Comparison of ENCODE assay signal across 8 cellular contexts in genomic region chr19:19900124-19900523, GRCh38. TPM values are rescaled to one million over a fixed set of nuclear protein-coding genes. Genes with fewer than 3 reads are reported as not detected.
DNase-seq lines count a peak whose midpoint lies in the region; ATAC-seq lines count a peak whose summit lies in the region.

No MANE protein-coding gene starts in this region.

- no peak for DNase-seq in activated T-helper 1 cell treated with anti-CD3 and anti-CD28 coated beads, Interleukin-12 subunit alpha, Interleukin-12 subunit beta, Interleukin-2, Interleukin-4 antibody, amounts not matched to agents 30 ng/mL and 10 ng/mL and 1 ng/mL, durations not matched to agents 14 hours and 24 hours and 36 hours (ENCODE audit: low spot score)
- DNase-seq in stimulated activated effector memory CD8-positive, alpha-beta T cell treated with anti-CD3 and anti-CD28 coated beads, Interleukin-12 subunit alpha, Interleukin-12 subunit beta, amount 100 ng/mL, for 72 hours (ENCODE audit: low spot score in 2 of 2): no peak
- DNase-seq in hypothalamus (lab: John Stamatoyannopoulos, UW): no peak
- DNase-seq in stimulated activated CD4-positive, alpha-beta T cell treated with anti-CD3 and anti-CD28 coated beads, Interleukin-1b, Interleukin-23, amount 100 ng/mL, for 48 hours: no peak

- no peaks in the 10 kb centered on the region; the same call in 1 of the 2 replicates for H3K36me3 ChIP-seq in ES-I3 (ENCODE audit: insufficient read depth, low read length)

- peaks cover 4% of the 10 kb centered on the region; the same call in 1 of the 2 replicates for H3K9me3 ChIP-seq in ES-I3 (ENCODE audit: control insufficient read depth, insufficient read depth, low read length)

- peak overlapping the region; percentile 95 to 100 (median 98) for H3K4me3 Mint-ChIP-seq in IgD-negative memory B cell
- H3K4me3 Mint-ChIP-seq in activated T-helper 1 cell treated with anti-CD3 and anti-CD28 coated beads, Interleukin-12 subunit alpha, Interleukin-12 subunit beta, Interleukin-2, Interleukin-4 antibody, amounts not matched to agents 30 ng/mL and 10 ng/mL and 1 ng/mL, durations not matched to agents 14 hours and 24 hours and 36 hours: peak overlapping the region; percentile 95
- peak overlapping the region; percentile 96 for H3K4me3 Mint-ChIP-seq in stimulated activated effector memory CD8-positive, alpha-beta T cell treated with anti-CD3 and anti-CD28 coated beads, Interleukin-12 subunit alpha, Interleukin-12 subunit beta, amount 100 ng/mL, for 72 hours

- H3K4me1 Mint-ChIP-seq in IgD-negative memory B cell: peaks cover 12 to 33% (median 19%) of the 10 kb centered on the region in 3 donors
- peaks cover 16% of the 10 kb centered on the region for H3K4me1 Mint-ChIP-seq in activated T-helper 1 cell treated with anti-CD3 and anti-CD28 coated beads, Interleukin-12 subunit alpha, Interleukin-12 subunit beta, Interleukin-2, Interleukin-4 antibody, amounts not matched to agents 30 ng/mL and 10 ng/mL and 1 ng/mL, durations not matched to agents 14 hours and 24 hours and 36 hours (ENCODE audit: low read depth)
- H3K4me1 Mint-ChIP-seq in stimulated activated effector memory CD8-positive, alpha-beta T cell treated with anti-CD3 and anti-CD28 coated beads, Interleukin-12 subunit alpha, Interleukin-12 subunit beta, amount 100 ng/mL, for 72 hours: peaks cover 30% of the 10 kb centered on the region

- H3K4me1 ChIP-seq in ES-I3 (ENCODE audit: insufficient read depth, low read length): no peaks in the 10 kb centered on the region

- H3K9me3 Mint-ChIP-seq in IgD-negative memory B cell: peaks cover 2 to 25% (median 21%) of the 10 kb centered on the region in 3 donors
- peaks cover 68% of the 10 kb centered on the region for H3K9me3 Mint-ChIP-seq in activated T-helper 1 cell treated with anti-CD3 and anti-CD28 coated beads, Interleukin-12 subunit alpha, Interleukin-12 subunit beta, Interleukin-2, Interleukin-4 antibody, amounts not matched to agents 30 ng/mL and 10 ng/mL and 1 ng/mL, durations not matched to agents 14 hours and 24 hours and 36 hours
- peaks cover 18% of the 10 kb centered on the region for H3K9me3 Mint-ChIP-seq in stimulated activated effector memory CD8-positive, alpha-beta T cell treated with anti-CD3 and anti-CD28 coated beads, Interleukin-12 subunit alpha, Interleukin-12 subunit beta, amount 100 ng/mL, for 72 hours

- no peaks in the 10 kb centered on the region for H3K27me3 Mint-ChIP-seq in IgD-negative memory B cell
- no peaks in the 10 kb centered on the region for H3K27me3 Mint-ChIP-seq in activated T-helper 1 cell treated with anti-CD3 and anti-CD28 coated beads, Interleukin-12 subunit alpha, Interleukin-12 subunit beta, Interleukin-2, Interleukin-4 antibody, amounts not matched to agents 30 ng/mL and 10 ng/mL and 1 ng/mL, durations not matched to agents 14 hours and 24 hours and 36 hours (ENCODE audit: insufficient read depth)

- peak overlapping the region; percentile 80 to 94 (median 90) for H3K27ac Mint-ChIP-seq in IgD-negative memory B cell
- peak overlapping the region; percentile 90 for H3K27ac Mint-ChIP-seq in activated T-helper 1 cell treated with anti-CD3 and anti-CD28 coated beads, Interleukin-12 subunit alpha, Interleukin-12 subunit beta, Interleukin-2, Interleukin-4 antibody, amounts not matched to agents 30 ng/mL and 10 ng/mL and 1 ng/mL, durations not matched to agents 14 hours and 24 hours and 36 hours
- H3K27ac Mint-ChIP-seq in stimulated activated effector memory CD8-positive, alpha-beta T cell treated with anti-CD3 and anti-CD28 coated beads, Interleukin-12 subunit alpha, Interleukin-12 subunit beta, amount 100 ng/mL, for 72 hours: peak overlapping the region; percentile 94

- intact Hi-C loops in activated T-helper 1 cell treated with anti-CD3 and anti-CD28 coated beads, Interleukin-12 subunit alpha, Interleukin-12 subunit beta, Interleukin-2, Interleukin-4 antibody, amounts not matched to agents 30 ng/mL and 10 ng/mL and 1 ng/mL, durations not matched to agents 14 hours and 24 hours and 36 hours (cut with micrococcal nuclease): loop anchor here (1.0 to 5.0 kb wide), 5 partner anchors 35 to 1182 kb away; partner anchors contain the start of genes ZNF101, ZNF253, ZNF506 and ZNF714

- ATAC-seq in stimulated activated effector memory CD8-positive, alpha-beta T cell treated with anti-CD3 and anti-CD28 coated beads, Interleukin-12 subunit alpha, Interleukin-12 subunit beta, amount 100 ng/mL, for 72 hours: no peak
- ATAC-seq in GM19463 (IDR thresholded peaks at IDR 0.05; ENCODE audit: unreplicated experiment): no peak

- peaks cover 5% of the 10 kb centered on the region for H3K36me3 Mint-ChIP-seq in IgD-negative memory B cell
- H3K36me3 Mint-ChIP-seq in activated T-helper 1 cell treated with anti-CD3 and anti-CD28 coated beads, Interleukin-12 subunit alpha, Interleukin-12 subunit beta, Interleukin-2, Interleukin-4 antibody, amounts not matched to agents 30 ng/mL and 10 ng/mL and 1 ng/mL, durations not matched to agents 14 hours and 24 hours and 36 hours (ENCODE audit: low read depth): peaks cover 31% of the 10 kb centered on the region
- H3K36me3 Mint-ChIP-seq in stimulated activated effector memory CD8-positive, alpha-beta T cell treated with anti-CD3 and anti-CD28 coated beads, Interleukin-12 subunit alpha, Interleukin-12 subunit beta, amount 100 ng/mL, for 72 hours: peaks cover 24% of the 10 kb centered on the region

- peak overlapping the region; percentile 98 for H3K4me3 ChIP-seq in iPS-11a (ENCODE audit: low read depth, low read length)

- H3K9ac ChIP-seq in ES-I3 (ENCODE audit: low read depth, low read length): peak overlapping the region; percentile 87

RNA-seq across cellular contexts. Expression of gene ZNF93, which starts 0.6 kb away (rescaled TPM):
- polyA plus RNA-seq in IgD-negative memory B cell: 11.2 TPM
- 6.8 and 7.2 TPM in 2 replicates for total RNA-seq in activated T-helper 1 cell treated with anti-CD3 and anti-CD28 coated beads, Interleukin-12 subunit alpha, Interleukin-12 subunit beta, Interleukin-2, Interleukin-4 antibody, amounts not matched to agents 30 ng/mL and 10 ng/mL and 1 ng/mL, durations not matched to agents 14 hours and 24 hours and 36 hours

RNA-seq across cellular contexts. Expression of gene ZNF253, which starts 34.4 kb away (rescaled TPM):
- 11.2 TPM for polyA plus RNA-seq in IgD-negative memory B cell
- total RNA-seq in activated T-helper 1 cell treated with anti-CD3 and anti-CD28 coated beads, Interleukin-12 subunit alpha, Interleukin-12 subunit beta, Interleukin-2, Interleukin-4 antibody, amounts not matched to agents 30 ng/mL and 10 ng/mL and 1 ng/mL, durations not matched to agents 14 hours and 24 hours and 36 hours: 7.8 and 11.1 TPM in 2 replicates
